24 cellular contexts compared by ENCODE assay signal in the genomic region with DNA sequence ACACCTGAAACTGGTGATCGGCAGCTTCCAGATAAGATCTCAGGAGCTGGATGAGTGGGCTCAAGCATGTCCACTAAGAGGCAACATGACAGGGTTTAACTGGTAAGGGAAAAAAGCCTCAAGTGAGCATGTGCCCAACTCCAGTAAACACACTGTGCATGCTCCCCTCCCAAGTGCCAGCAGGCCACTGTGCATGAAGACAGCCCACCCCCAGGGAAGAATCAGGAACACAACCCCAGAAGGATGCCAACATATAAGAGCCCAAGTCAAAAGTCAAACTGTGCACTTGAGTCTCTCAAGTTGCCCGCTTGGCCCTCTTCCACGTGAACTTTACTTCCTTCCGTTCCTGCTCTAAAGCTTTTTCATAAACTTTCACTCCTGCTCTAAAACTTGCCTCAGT.
DNase-seq lines count a peak whose midpoint lies in the region; ATAC-seq, FAIRE-seq and TF ChIP-seq lines count a peak whose summit lies in the region.
"Had no signal": no experiment of that assay in that cellular context is flagged by ENCODE, and none has a peak within 500 bp of the region (broad histone marks: within the 10 kb centered on the region; RNA-seq: fewer than 3 reads in every experiment).

No MANE protein-coding gene starts in this region.

- H3K9me3 Mint-ChIP-seq in GM23338 = no peaks in the 10 kb centered on the region
- H3K9me3 Mint-ChIP-seq: CD4-positive, alpha-beta T cell had no signal

- H3K36me3 ChIP-seq in GM23338 (ENCODE audit: insufficient read depth) (no peaks in the 10 kb centered on the region), neural cell (ENCODE audit: insufficient read depth, low read length) (no peaks in the 10 kb centered on the region), thyroid gland (no peaks in the 10 kb centered on the region)
- H3K36me3 ChIP-seq: BLaER1 treated with 17β-estradiol and CSF1 and Interleukin-3, amounts not matched to agents 10 nM and 100 nM had no signal

- TF ChIP-seq CTCF in GM23338 (conservative IDR thresholded peaks at IDR 0.05; ENCODE audit: low read depth in 2 of 2) = no peak
- no peak for TF ChIP-seq CTCF in neural cell (IDR thresholded peaks at IDR 0.05; ENCODE audit: poor library complexity, severe bottlenecking)
- TF ChIP-seq CTCF in thyroid gland (IDR thresholded peaks at IDR 0.05) = no peak

- H3K9ac ChIP-seq in neural cell (ENCODE audit: low read length) = no peak overlapping the region
- H3K9ac ChIP-seq: BLaER1 treated with 17β-estradiol and CSF1 and Interleukin-3, amounts not matched to agents 10 nM and 100 nM had no signal

- H3K27ac ChIP-seq in GM23338 (ENCODE audit: low read depth) (no peak overlapping the region), neural cell (ENCODE audit: low read length) (peak overlapping the region; percentile 99), thyroid gland (no peak overlapping the region)
- H3K27ac ChIP-seq: BLaER1 treated with 17β-estradiol and CSF1 and Interleukin-3, amounts not matched to agents 10 nM and 100 nM; C4-2B had no signal

- H3K9me2 ChIP-seq in GM23338 (ENCODE audit: insufficient read depth) (peaks cover 19% of the 10 kb centered on the region; the same call in 1 of the 2 replicates), neural cell (ENCODE audit: insufficient read depth, low read length) (no peaks in the 10 kb centered on the region)

- H3K27ac Mint-ChIP-seq in GM23338 = no peak overlapping the region
- H3K27ac Mint-ChIP-seq: B cell; CD4-positive, alpha-beta T cell; CD8-positive, alpha-beta T cell had no signal

- WGBS in thyroid gland, 2 donors = 37 to 56% methylated on average over 4 of the region's 4 CpGs

- H2AFZ ChIP-seq in GM23338 = 0 out of 2 replicates have a peak overlapping the region, but pooled peaks have one; percentile 84
- no peak overlapping the region for H2AFZ ChIP-seq in neural cell (ENCODE audit: low read depth, low read length)

- no peaks in the 10 kb centered on the region for H3K79me2 ChIP-seq in GM23338 (replicated peaks; ENCODE audit: insufficient read depth)
- H3K79me2 ChIP-seq in neural cell (replicated peaks; ENCODE audit: insufficient read depth, low read length) = no peaks in the 10 kb centered on the region

- no peak for TF ChIP-seq RAD21 in neural cell (conservative IDR thresholded peaks at IDR 0.05)

- H4K20me1 ChIP-seq in GM23338 (replicated peaks; ENCODE audit: insufficient read depth) (no peaks in the 10 kb centered on the region), neural cell (ENCODE audit: insufficient read depth) (no peaks in the 10 kb centered on the region)
- H4K20me1 ChIP-seq: BLaER1 treated with 17β-estradiol and CSF1 and Interleukin-3, amounts not matched to agents 10 nM and 100 nM had no signal

- no peak for ATAC-seq in GM23338
- no peak for ATAC-seq in HG03432 (IDR thresholded peaks at IDR 0.05; ENCODE audit: unreplicated experiment)
- no peak for ATAC-seq in Right ventricle myocardium superior (ENCODE audit: poor library complexity)
- ATAC-seq: CD8-positive, alpha-beta T cell had no signal

- H3K4me1 ChIP-seq in GM23338 (ENCODE audit: insufficient read depth) = peaks cover 13% of the 10 kb centered on the region
- H3K4me1 ChIP-seq in thyroid gland = peaks cover 0 to 6% of the 10 kb centered on the region in 2 donors
- H3K4me1 ChIP-seq: BLaER1 treated with 17β-estradiol and CSF1 and Interleukin-3, amounts not matched to agents 10 nM and 100 nM; Caco-2 had no signal

- H3K4me3 ChIP-seq in GM23338 (no peak overlapping the region), neural cell (ENCODE audit: low read length) (no peak overlapping the region), thyroid gland (replicated peaks in 1 of 3) (no peak overlapping the region)
- H3K4me3 ChIP-seq: BLaER1 treated with 17β-estradiol and CSF1 and Interleukin-3, amounts not matched to agents 10 nM and 100 nM had no signal

- H3K4me2 ChIP-seq in GM23338 = no peak overlapping the region
- H3K4me2 ChIP-seq in neural cell (ENCODE audit: low read length) = no peak overlapping the region
- H3K4me2 ChIP-seq: BLaER1 treated with 17β-estradiol and CSF1 and Interleukin-3, amounts not matched to agents 10 nM and 100 nM had no signal

- no peak for TF ChIP-seq EP300 in neural cell (conservative IDR thresholded peaks at IDR 0.05; ENCODE audit: poor library complexity, severe bottlenecking)

- H3K4me3 Mint-ChIP-seq in GM23338 = no peak overlapping the region
- H3K4me3 Mint-ChIP-seq: B cell; CD4-positive, alpha-beta T cell; CD8-positive, alpha-beta T cell had no signal

- peaks cover 16% of the 10 kb centered on the region for H3K4me1 Mint-ChIP-seq in GM23338
- H3K4me1 Mint-ChIP-seq: B cell had no signal

- no peaks in the 10 kb centered on the region for H3K27me3 ChIP-seq in GM23338 (ENCODE audit: insufficient read depth)
- H3K27me3 ChIP-seq in neural cell (ENCODE audit: insufficient read depth, low read depth, low read length) = no peaks in the 10 kb centered on the region
- H3K27me3 ChIP-seq in thyroid gland = no peaks in the 10 kb centered on the region
- H3K27me3 ChIP-seq: BLaER1 treated with 17β-estradiol and CSF1 and Interleukin-3, amounts not matched to agents 10 nM and 100 nM had no signal

- intact Hi-C loops in thyroid gland (cut with DNase I) = no loop called here
- intact Hi-C loops in Right ventricle myocardium superior (cut with DNase I) = no loop called here

- DNase-seq in GM23338 (ENCODE audit: low spot score) (no peak), HTR-8/SVneo (ENCODE audit: insufficient read length, low spot score) (no peak), thyroid gland (peak; percentile 55 to 74), OCI-M2 (lab: John Stamatoyannopoulos, UW; ENCODE audit: unreplicated experiment) (no peak), Right ventricle myocardium superior (no peak)
- DNase-seq: 8988T; ACHN; AML-193; Caco-2; Calu3; CD4-positive, alpha-beta T cell; CD8-positive, alpha-beta T cell; DMS79 treated with DMSO at 0.1 percent for 48 hours; GF-D8 had no signal

- H3K36me3 Mint-ChIP-seq in GM23338 (ENCODE audit: low read depth) = no peaks in the 10 kb centered on the region
- H3K36me3 Mint-ChIP-seq: CD8-positive, alpha-beta T cell had no signal

- peak; percentile 49 for FAIRE-seq in HTR-8/SVneo (lab: Jason Lieb, UNC)
- FAIRE-seq: A204.1, D721Med, G401.6, GM12891, GM19239 had no signal

- peaks cover 4% of the 10 kb centered on the region for H3K27me3 Mint-ChIP-seq in GM23338 (ENCODE audit: insufficient read depth, low read depth, poor library complexity)

- no peaks in the 10 kb centered on the region for H3F3A ChIP-seq in GM23338 (replicated peaks; ENCODE audit: low read depth)
- H3F3A ChIP-seq in neural cell (ENCODE audit: insufficient read depth, low read length, poor library complexity, severe bottlenecking) = peaks cover 21% of the 10 kb centered on the region

- no peak for TF ChIP-seq POLR2A in thyroid gland (IDR thresholded peaks at IDR 0.05)

- no peaks in the 10 kb centered on the region for H3K9me3 ChIP-seq in neural cell (ENCODE audit: low read length)
- H3K9me3 ChIP-seq in thyroid gland = no peaks in the 10 kb centered on the region
- H3K9me3 ChIP-seq: BLaER1 treated with 17β-estradiol and CSF1 and Interleukin-3, amounts not matched to agents 10 nM and 100 nM; Caco-2 had no signal

TF ChIP-seq in GM23338, 12 proteins besides CTCF, POLR2A, EP300 and RAD21 (continues in another document):
- TF ChIP-seq NANOG (IDR thresholded peaks at IDR 0.05; ENCODE audit: borderline replicate concordance) = no peak

TF ChIP-seq in neural cell, 6 proteins besides CTCF, POLR2A, EP300 and RAD21:
- TF ChIP-seq MXI1 (conservative IDR thresholded peaks at IDR 0.05; ENCODE audit: poor library complexity, severe bottlenecking) = no peak
- TF ChIP-seq, protein P1, sequence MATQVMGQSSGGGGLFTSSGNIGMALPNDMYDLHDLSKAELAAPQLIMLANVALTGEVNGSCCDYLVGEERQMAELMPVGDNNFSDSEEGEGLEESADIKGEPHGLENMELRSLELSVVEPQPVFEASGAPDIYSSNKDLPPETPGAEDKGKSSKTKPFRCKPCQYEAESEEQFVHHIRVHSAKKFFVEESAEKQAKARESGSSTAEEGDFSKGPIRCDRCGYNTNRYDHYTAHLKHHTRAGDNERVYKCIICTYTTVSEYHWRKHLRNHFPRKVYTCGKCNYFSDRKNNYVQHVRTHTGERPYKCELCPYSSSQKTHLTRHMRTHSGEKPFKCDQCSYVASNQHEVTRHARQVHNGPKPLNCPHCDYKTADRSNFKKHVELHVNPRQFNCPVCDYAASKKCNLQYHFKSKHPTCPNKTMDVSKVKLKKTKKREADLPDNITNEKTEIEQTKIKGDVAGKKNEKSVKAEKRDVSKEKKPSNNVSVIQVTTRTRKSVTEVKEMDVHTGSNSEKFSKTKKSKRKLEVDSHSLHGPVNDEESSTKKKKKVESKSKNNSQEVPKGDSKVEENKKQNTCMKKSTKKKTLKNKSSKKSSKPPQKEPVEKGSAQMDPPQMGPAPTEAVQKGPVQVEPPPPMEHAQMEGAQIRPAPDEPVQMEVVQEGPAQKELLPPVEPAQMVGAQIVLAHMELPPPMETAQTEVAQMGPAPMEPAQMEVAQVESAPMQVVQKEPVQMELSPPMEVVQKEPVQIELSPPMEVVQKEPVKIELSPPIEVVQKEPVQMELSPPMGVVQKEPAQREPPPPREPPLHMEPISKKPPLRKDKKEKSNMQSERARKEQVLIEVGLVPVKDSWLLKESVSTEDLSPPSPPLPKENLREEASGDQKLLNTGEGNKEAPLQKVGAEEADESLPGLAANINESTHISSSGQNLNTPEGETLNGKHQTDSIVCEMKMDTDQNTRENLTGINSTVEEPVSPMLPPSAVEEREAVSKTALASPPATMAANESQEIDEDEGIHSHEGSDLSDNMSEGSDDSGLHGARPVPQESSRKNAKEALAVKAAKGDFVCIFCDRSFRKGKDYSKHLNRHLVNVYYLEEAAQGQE (IDR thresholded peaks at IDR 0.05; ENCODE audit: borderline replicate concordance) = no peak
- TF ChIP-seq TAF1 (IDR thresholded peaks at IDR 0.05; ENCODE audit: low read depth) = no peak
- TF ChIP-seq POLR2AphosphoS5 (IDR thresholded peaks at IDR 0.05) = no peak
- no peak for TF ChIP-seq SMC3 (conservative IDR thresholded peaks at IDR 0.05; ENCODE audit: poor library complexity)
- no peak for TF ChIP-seq EZH2 (IDR thresholded peaks at IDR 0.05; ENCODE audit: borderline replicate concordance, insufficient read depth, low read length, poor library complexity, severe bottlenecking)

Comparison
In these comparisons a context has a peak if more than half of its experiments do, and no peak if none do; other contexts are left out.
1. DNase-seq: peak in thyroid gland (2 of 2); none in GM23338 (single experiment), HTR-8/SVneo (single experiment), OCI-M2 (single experiment) and Right ventricle myocardium superior (single experiment).